ENCODE assay signal across 8 cellular contexts in the genomic region with DNA sequence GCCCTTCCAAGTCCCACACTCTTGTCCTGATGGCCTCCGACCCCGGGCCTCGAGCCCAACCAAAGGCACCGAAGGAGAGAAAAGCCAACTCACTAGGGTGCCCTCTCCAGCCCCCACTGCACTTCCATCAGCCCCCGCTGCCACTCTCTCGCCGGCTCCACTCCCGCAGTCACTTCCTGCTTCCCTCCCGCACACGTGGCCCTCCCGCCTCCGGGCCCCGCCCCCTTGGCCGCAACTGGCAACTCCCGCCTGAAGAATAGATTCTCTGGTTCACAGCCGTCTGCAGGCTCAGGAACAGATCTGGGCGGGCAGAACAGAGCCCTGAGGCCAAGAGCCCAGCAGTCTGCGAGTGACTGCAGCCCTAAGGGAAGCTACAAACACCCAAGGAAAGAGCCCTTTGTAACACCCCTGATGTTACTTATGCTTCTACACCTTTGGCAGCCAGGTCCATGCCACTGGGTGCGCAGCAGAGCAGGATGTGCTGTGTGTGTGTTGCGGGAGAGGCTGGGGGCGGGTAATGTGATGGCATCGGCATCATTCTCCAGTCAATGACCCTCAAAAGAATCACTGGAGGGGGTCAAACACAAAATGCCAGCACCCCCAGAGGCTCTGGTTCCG. TPM values are rescaled to one million over a fixed set of nuclear protein-coding genes. Genes with fewer than 3 reads are reported as not detected.
A peak's percentile ranks its signal among the peaks of the same experiment; 100 is the strongest.
DNase-seq lines count a peak whose midpoint lies in the region; ATAC-seq and TF ChIP-seq lines count a peak whose summit lies in the region.

A gene with protein sequence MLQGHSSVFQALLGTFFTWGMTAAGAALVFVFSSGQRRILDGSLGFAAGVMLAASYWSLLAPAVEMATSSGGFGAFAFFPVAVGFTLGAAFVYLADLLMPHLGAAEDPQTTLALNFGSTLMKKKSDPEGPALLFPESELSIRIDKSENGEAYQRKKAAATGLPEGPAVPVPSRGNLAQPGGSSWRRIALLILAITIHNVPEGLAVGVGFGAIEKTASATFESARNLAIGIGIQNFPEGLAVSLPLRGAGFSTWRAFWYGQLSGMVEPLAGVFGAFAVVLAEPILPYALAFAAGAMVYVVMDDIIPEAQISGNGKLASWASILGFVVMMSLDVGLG (minus strand): TSS at position 171 of the 618 bp plus-strand sequence. CDS start 3,924 bp downstream, outside the sequence.

- peaks cover 11% of the 10 kb centered on the region for H3K4me1 Mint-ChIP-seq in activated T-helper 17 cell treated with anti-CD3 and anti-CD28 coated beads, Interleukin-2, amount 50 U/mL, for 72 hours
- peaks cover 33 to 51% of the 10 kb centered on the region in 2 donors for H3K4me1 Mint-ChIP-seq in natural killer cell treated with Interleukin-12 subunit alpha and Interleukin-12 subunit beta and Interleukin-15 and Interleukin-18, amount 100 ng/mL, for 72 hours (ENCODE audit: low read depth in 2 of 2)

- ATAC-seq in activated T-helper 17 cell treated with anti-CD3 and anti-CD28 coated beads, Interleukin-2, amount 50 U/mL, for 72 hours (replicated peaks), result peak; percentile 97
- ATAC-seq in natural killer cell treated with Interleukin-12 subunit alpha and Interleukin-12 subunit beta and Interleukin-15 and Interleukin-18, amount 100 ng/mL, for 72 hours, result peak; percentile 97 to 99
- peak; percentile 98 for ATAC-seq in stimulated activated naive CD8-positive, alpha-beta T cell treated with anti-CD3 and anti-CD28 coated beads, Interleukin-15, Interleukin-2, amounts not matched to agents 100 U/mL and 50 U/mL, for 24 hours

- peaks cover 5% of the 10 kb centered on the region for H3K36me3 Mint-ChIP-seq in activated T-helper 17 cell treated with anti-CD3 and anti-CD28 coated beads, Interleukin-2, amount 50 U/mL, for 72 hours (ENCODE audit: low read depth)
- H3K36me3 Mint-ChIP-seq in natural killer cell treated with Interleukin-12 subunit alpha and Interleukin-12 subunit beta and Interleukin-15 and Interleukin-18, amount 100 ng/mL, for 72 hours, result peaks cover under 1% of the 10 kb centered on the region

- no peak for TF ChIP-seq CTCF in DOHH2 (IDR thresholded peaks at IDR 0.05; ENCODE audit: low read depth, low read length, poor library complexity, severe bottlenecking)
- TF ChIP-seq CTCF in RWPE1 (conservative IDR thresholded peaks at IDR 0.05; ENCODE audit: low read depth), result no peak

- peak within 1 kb of the TSS; percentile 88 for H3K27ac Mint-ChIP-seq in activated T-helper 17 cell treated with anti-CD3 and anti-CD28 coated beads, Interleukin-2, amount 50 U/mL, for 72 hours
- peak within 1 kb of the TSS; percentile 88 to 94 for H3K27ac Mint-ChIP-seq in natural killer cell treated with Interleukin-12 subunit alpha and Interleukin-12 subunit beta and Interleukin-15 and Interleukin-18, amount 100 ng/mL, for 72 hours

- H3K9me3 ChIP-seq in DOHH2 (ENCODE audit: control insufficient read depth, insufficient read depth, low read length) (no peaks in the 10 kb centered on the region), GM23248 (ENCODE audit: low read depth) (no peaks in the 10 kb centered on the region)

- H3K27ac ChIP-seq in DOHH2 (ENCODE audit: low read depth, low read length) (no peak within 1 kb of the TSS), GM23248 (no peak within 1 kb of the TSS), RWPE1 (peak within 1 kb of the TSS; percentile 61)

- H3F3A ChIP-seq in DOHH2 (ENCODE audit: control insufficient read depth, insufficient read depth) (no peaks in the 10 kb centered on the region), GM23248 (ENCODE audit: insufficient read depth) (no peaks in the 10 kb centered on the region)

- peak within 1 kb of the TSS; percentile 92 for H3K4me3 Mint-ChIP-seq in activated T-helper 17 cell treated with anti-CD3 and anti-CD28 coated beads, Interleukin-2, amount 50 U/mL, for 72 hours
- peak within 1 kb of the TSS; percentile 97 for H3K4me3 Mint-ChIP-seq in natural killer cell treated with Interleukin-12 subunit alpha and Interleukin-12 subunit beta and Interleukin-15 and Interleukin-18, amount 100 ng/mL, for 72 hours

- H3K9me2 ChIP-seq in DOHH2 (replicated peaks; ENCODE audit: control insufficient read depth, low read length), result no peaks in the 10 kb centered on the region
- no peaks in the 10 kb centered on the region for H3K9me2 ChIP-seq in GM23248 (ENCODE audit: insufficient read depth)

- peaks cover 11% of the 10 kb centered on the region for H3K27me3 ChIP-seq in DOHH2 (ENCODE audit: control insufficient read depth, low read length)
- no peaks in the 10 kb centered on the region for H3K27me3 ChIP-seq in GM23248 (replicated peaks; ENCODE audit: insufficient read depth)

- H3K4me2 ChIP-seq in DOHH2 (ENCODE audit: low read length) (peak within 1 kb of the TSS; percentile 95), GM23248 (ENCODE audit: unreplicated experiment) (peak within 1 kb of the TSS; percentile 92)

- peak within 1 kb of the TSS; percentile 92 for H2AFZ ChIP-seq in GM23248

- H3K36me3 ChIP-seq in DOHH2 (ENCODE audit: control insufficient read depth, low read length) (no peaks in the 10 kb centered on the region), GM23248 (ENCODE audit: low read depth) (no peaks in the 10 kb centered on the region)

- peaks cover 7% of the 10 kb centered on the region for H3K79me2 ChIP-seq in DOHH2 (ENCODE audit: control insufficient read depth, low read length)
- no peaks in the 10 kb centered on the region for H3K79me2 ChIP-seq in GM23248 (ENCODE audit: insufficient read depth)

- H3K27me3 Mint-ChIP-seq in activated T-helper 17 cell treated with anti-CD3 and anti-CD28 coated beads, Interleukin-2, amount 50 U/mL, for 72 hours, result peaks cover 11% of the 10 kb centered on the region
- H3K27me3 Mint-ChIP-seq in natural killer cell treated with Interleukin-12 subunit alpha and Interleukin-12 subunit beta and Interleukin-15 and Interleukin-18, amount 100 ng/mL, for 72 hours, result peaks cover 12 to 16% of the 10 kb centered on the region in 2 donors

- H3K4me3 ChIP-seq in DOHH2 (ENCODE audit: low read length) (peak within 1 kb of the TSS; percentile 89), GM23248 (peak within 1 kb of the TSS; percentile 75)

- WGBS in GM23248 (ENCODE audit: low coverage in 1 of 2, low lambda C conversion rate in 2 of 2, missing lambda C conversion rate in 2 of 2), 2 experiments, result 11 to 12% methylated on average over 18 to 23 of the region's 23 CpGs

- peak; percentile 96 for DNase-seq in GM23248
- peak; percentile 99 for DNase-seq in Kasumi-1 (lab: John Stamatoyannopoulos, UW)
- DNase-seq in RWPE1 (ENCODE audit: low spot score), result peak; percentile 93
- DNase-seq in fibroblast of peridontal ligament (ENCODE audit: extremely low read depth), result peak; percentile 87
- DNase-seq in natural killer cell treated with Interleukin-12 subunit alpha and Interleukin-12 subunit beta and Interleukin-15 and Interleukin-18, amount 100 ng/mL, for 72 hours (ENCODE audit: low spot score), result peak; percentile 94
- DNase-seq in stimulated activated naive CD8-positive, alpha-beta T cell treated with anti-CD3 and anti-CD28 coated beads, Interleukin-15, Interleukin-2, amounts not matched to agents 100 U/mL and 50 U/mL, for 24 hours, result peak; percentile 93

- POLR2A ChIA-PET in RWPE1 (lab: Yijun Ruan, JAX; ENCODE audit: low non-redundant PET), result no interaction called here

- in situ Hi-C loops in GM23248 (cut with MboI), result no loop called here

- no peaks in the 10 kb centered on the region for H3K9me3 Mint-ChIP-seq in activated T-helper 17 cell treated with anti-CD3 and anti-CD28 coated beads, Interleukin-2, amount 50 U/mL, for 72 hours
- no peaks in the 10 kb centered on the region for H3K9me3 Mint-ChIP-seq in natural killer cell treated with Interleukin-12 subunit alpha and Interleukin-12 subunit beta and Interleukin-15 and Interleukin-18, amount 100 ng/mL, for 72 hours

- H3K4me1 ChIP-seq in DOHH2 (ENCODE audit: control insufficient read depth, low read length), result peaks cover 12% of the 10 kb centered on the region
- H3K4me1 ChIP-seq in GM23248 (ENCODE audit: insufficient read depth), result no peaks in the 10 kb centered on the region

- CTCF ChIA-PET in RWPE1 (lab: Yijun Ruan, JAX), result interaction anchor here (1.0 kb wide), 1 partner anchor 536 kb away, joined by 3 read pairs; no protein-coding TSS in a partner anchor

- H4K20me1 ChIP-seq in DOHH2 (ENCODE audit: control insufficient read depth, insufficient read depth, low read depth, low read length), result no peaks in the 10 kb centered on the region
- no peaks in the 10 kb centered on the region for H4K20me1 ChIP-seq in GM23248 (ENCODE audit: insufficient read depth)

- peak within 1 kb of the TSS; percentile 73 for H3K9ac ChIP-seq in GM23248

RNA-seq across cellular contexts. Expression of the gene that starts here (rescaled TPM):
- 11.7 and 15.2 TPM in 2 replicates for total RNA-seq in GM23248 (2014; rRNA removed; shearing (Covaris generic))
- polyA plus RNA-seq in GM23248 (2016; fragmentation: Nextera tagmentation; extraction: Ambion mirVana), result 15.6 and 16.4 TPM in 2 replicates
- total RNA-seq in activated T-helper 17 cell treated with anti-CD3 and anti-CD28 coated beads, Interleukin-2, amount 50 U/mL, for 72 hours, result 10 to 100 TPM; 13.1 to 19.0 TPM
- 10 to 100 TPM; 25.6 to 56.1 TPM for total RNA-seq in natural killer cell treated with Interleukin-12 subunit alpha and Interleukin-12 subunit beta and Interleukin-15 and Interleukin-18, amount 100 ng/mL, for 72 hours
